Comparison of ENCODE assay signal across 9 cellular contexts in genomic region chr12:27627123-27627835, GRCh38.
DNase-seq lines count a peak whose midpoint lies in the region; ATAC-seq, FAIRE-seq and TF ChIP-seq lines count a peak whose summit lies in the region.
"Had no signal": no experiment of that assay in that cellular context is flagged by ENCODE, and none has a peak within 500 bp of the region (broad histone marks: within the 10 kb centered on the region; RNA-seq: fewer than 3 reads in every experiment).

No MANE protein-coding gene starts in this region.

- H3K9me3 Mint-ChIP-seq in activated CD4-positive, alpha-beta memory T cell treated with anti-CD3 and anti-CD28 coated beads, Interleukin-2, amount 10 ng/mL, durations not matched to agents 7 days and 5 days = no peaks in the 10 kb centered on the region
- H3K9me3 Mint-ChIP-seq: effector memory CD8-positive, alpha-beta T cell had no signal

- TSS peak; percentile 50 for BruUV-seq in endothelial cell of umbilical vein (replicated peaks; lab: Mats Ljungman, UMichigan)

- intact Hi-C loops in endothelial cell of umbilical vein (cut with micrococcal nuclease) = loop anchor here (1.0 kb wide), 1 partner anchor 103 kb away; the partner anchor contains the start of gene PPFIBP1
- intact Hi-C loops in stomach (cut with DNase I; ENCODE audit: low total_unique reads) = no loop called here

- H3K9me3 ChIP-seq in endothelial cell of umbilical vein (replicated peaks; ENCODE audit: control insufficient read depth, insufficient read depth, low read length) (no peaks in the 10 kb centered on the region), stomach (no peaks in the 10 kb centered on the region)
- H3K9me3 ChIP-seq: prostate gland had no signal

- WGBS in stomach, 5 donors = 60 to 72% (median 66%) methylated on average over 7 of the region's 7 CpGs

- peak; percentile 63 for FAIRE-seq in endothelial cell of umbilical vein (lab: Jason Lieb, UNC)

- CTCF ChIA-PET in endothelial cell of umbilical vein (lab: Charles Lee) = interaction anchor here (1.0 to 1.5 kb wide), 5 partner anchors 51 to 192 kb away, joined by 3 to 5 read pairs (median 3); no protein-coding TSS in a partner anchor
- CTCF ChIA-PET in activated CD4-positive, alpha-beta memory T cell treated with anti-CD3 and anti-CD28 coated beads, Interleukin-2, amount 10 ng/mL, durations not matched to agents 7 days and 5 days (lab: Charles Lee) = no interaction called here

- H3K4me1 Mint-ChIP-seq in activated CD4-positive, alpha-beta memory T cell treated with anti-CD3 and anti-CD28 coated beads, Interleukin-2, amount 10 ng/mL, durations not matched to agents 7 days and 5 days = peaks cover 7% of the 10 kb centered on the region

- TF ChIP-seq POLR2A in endothelial cell of umbilical vein (IDR thresholded peaks at IDR 0.05; ENCODE audit: low read depth, low read length) (no peak), stomach (IDR thresholded peaks at IDR 0.05) (no peak)

- dilution Hi-C loops in endothelial cell of umbilical vein (cut with MboI; ENCODE audit: extremely low pct_ligation_motif_present, low sequenced_read_pairs) = no loop called here

- no peak for TF ChIP-seq EP300 in stomach (IDR thresholded peaks at IDR 0.05)

- H3K79me2 ChIP-seq in endothelial cell of umbilical vein (ENCODE audit: control insufficient read depth, insufficient read depth, low read length) = peaks cover 73% of the 10 kb centered on the region

- no peaks in the 10 kb centered on the region for H4K20me1 ChIP-seq in endothelial cell of umbilical vein (replicated peaks; ENCODE audit: control insufficient read depth, extremely low read depth, insufficient read depth, low read length)

- no peaks in the 10 kb centered on the region for H3K36me3 Mint-ChIP-seq in activated CD4-positive, alpha-beta memory T cell treated with anti-CD3 and anti-CD28 coated beads, Interleukin-2, amount 10 ng/mL, durations not matched to agents 7 days and 5 days (ENCODE audit: low read depth)

- POLR2A ChIA-PET in endothelial cell of umbilical vein (lab: Charles Lee) = interaction anchor here (0.6 kb wide), 1 partner anchor 103 kb away, joined by 3 read pairs; the partner anchor contains the start of gene PPFIBP1
- POLR2A ChIA-PET in activated CD4-positive, alpha-beta memory T cell treated with anti-CD3 and anti-CD28 coated beads, Interleukin-2, amount 10 ng/mL, durations not matched to agents 7 days and 5 days (lab: Charles Lee) = no interaction called here

- peak overlapping the region; percentile 86 for H3K4me2 ChIP-seq in endothelial cell of umbilical vein (ENCODE audit: insufficient read depth, low read length)

- H3K4me1 ChIP-seq in endothelial cell of umbilical vein (ENCODE audit: control insufficient read depth, extremely low read depth, insufficient read depth, low read length) (peaks cover 83% of the 10 kb centered on the region), stomach (peaks cover 4 to 38% (median 27%) of the 10 kb centered on the region in 4 donors)
- H3K4me1 ChIP-seq: prostate gland had no signal

- H3K27ac Mint-ChIP-seq in activated CD4-positive, alpha-beta memory T cell treated with anti-CD3 and anti-CD28 coated beads, Interleukin-2, amount 10 ng/mL, durations not matched to agents 7 days and 5 days = no peak overlapping the region
- H3K27ac Mint-ChIP-seq: effector memory CD8-positive, alpha-beta T cell had no signal

- peaks cover 3% of the 10 kb centered on the region for H3K27me3 Mint-ChIP-seq in activated CD4-positive, alpha-beta memory T cell treated with anti-CD3 and anti-CD28 coated beads, Interleukin-2, amount 10 ng/mL, durations not matched to agents 7 days and 5 days

- H3K9me1 ChIP-seq in endothelial cell of umbilical vein (replicated peaks; ENCODE audit: control insufficient read depth, extremely low read depth, insufficient read depth, low read length) = no peaks in the 10 kb centered on the region

- H3K4me3 ChIP-seq in endothelial cell of umbilical vein (replicated peaks in 1 of 3; ENCODE audit: insufficient read depth in 1 of 3, low read depth in 1 of 3, low read length in 3 of 3) (peak overlapping the region in 1 of 3 experiments; percentile 27), stomach (no peak overlapping the region), H7 (ENCODE audit: insufficient read depth, low read depth, low read length) (no peak overlapping the region)
- H3K4me3 ChIP-seq: prostate gland had no signal

- peak overlapping the region; percentile 88 for H3K27ac ChIP-seq in endothelial cell of umbilical vein (ENCODE audit: insufficient read depth, low read depth, low read length)
- H3K27ac ChIP-seq in stomach = peak overlapping the region in 4 of 5 donors; percentile 4 to 62 (median 49)
- H3K27ac ChIP-seq: prostate gland had no signal

- H2AFZ ChIP-seq in endothelial cell of umbilical vein (ENCODE audit: low read depth, low read length) = no peak overlapping the region

- no peaks in the 10 kb centered on the region for H3K27me3 ChIP-seq in endothelial cell of umbilical vein (ENCODE audit: control insufficient read depth in 2 of 2, insufficient read depth in 2 of 2, low read length in 2 of 2)
- H3K27me3 ChIP-seq in stomach = no peaks in the 10 kb centered on the region
- no peaks in the 10 kb centered on the region for H3K27me3 ChIP-seq in H7 (ENCODE audit: control insufficient read depth, insufficient read depth, low read length)

- DNase-seq in M059J (ENCODE audit: low read depth) = peak; percentile 84
- peak; percentile 75 for DNase-seq in endothelial cell of umbilical vein (ENCODE audit: low read depth, low spot score)
- DNase-seq in stomach = no peak
- no peak for DNase-seq in activated CD4-positive, alpha-beta memory T cell treated with anti-CD3 and anti-CD28 coated beads, Interleukin-2, amount 10 ng/mL, durations not matched to agents 7 days and 5 days
- DNase-seq in NCI-H510A (lab: John Stamatoyannopoulos, UW) = no peak
- no peak for DNase-seq in H7
- DNase-seq: effector memory CD8-positive, alpha-beta T cell had no signal

- peak; percentile 80 for ATAC-seq in GM19395 (IDR thresholded peaks at IDR 0.05; ENCODE audit: unreplicated experiment)
- ATAC-seq: effector memory CD8-positive, alpha-beta T cell had no signal

- TF ChIP-seq CTCF in endothelial cell of umbilical vein (IDR thresholded peaks at IDR 0.05; ENCODE audit: extremely low read depth in 1 of 2, insufficient read depth in 1 of 2, low read depth in 1 of 2, low read length in 2 of 2) (no peak), stomach (IDR thresholded peaks at IDR 0.05) (no peak)

- H3K36me3 ChIP-seq in endothelial cell of umbilical vein (ENCODE audit: control insufficient read depth in 2 of 2, extremely low read depth in 1 of 2, insufficient read depth in 2 of 2, low read length in 2 of 2) = peaks cover 0 to 2% of the 10 kb centered on the region in 2 experiments
- H3K36me3 ChIP-seq in stomach = no peaks in the 10 kb centered on the region
- no peaks in the 10 kb centered on the region for H3K36me3 ChIP-seq in H7 (replicated peaks; ENCODE audit: control insufficient read depth, insufficient read depth, low read length)
- H3K36me3 ChIP-seq: prostate gland had no signal

- no peak overlapping the region for H3K4me3 Mint-ChIP-seq in activated CD4-positive, alpha-beta memory T cell treated with anti-CD3 and anti-CD28 coated beads, Interleukin-2, amount 10 ng/mL, durations not matched to agents 7 days and 5 days
- H3K4me3 Mint-ChIP-seq: effector memory CD8-positive, alpha-beta T cell had no signal

- peak overlapping the region; percentile 67 for H3K9ac ChIP-seq in endothelial cell of umbilical vein (replicated peaks; ENCODE audit: extremely low read depth, insufficient read depth, low read length)

TF ChIP-seq in endothelial cell of umbilical vein, 7 proteins besides CTCF, POLR2A, EP300 and RAD21:
- TF ChIP-seq POLR2AphosphoS5 (IDR thresholded peaks at IDR 0.05; ENCODE audit: insufficient read depth, low read depth, low read length) = no peak
- TF ChIP-seq FOS (IDR thresholded peaks at IDR 0.05; ENCODE audit: borderline replicate concordance, insufficient read depth, low read length) = peak; percentile 11

Comparison
In these comparisons a context has a peak if more than half of its experiments do, and no peak if none do; other contexts are left out.
1. DNase-seq: peak in M059J (single experiment) and endothelial cell of umbilical vein (single experiment); none in stomach (single experiment), activated CD4-positive, alpha-beta memory T cell treated with anti-CD3 and anti-CD28 coated beads, Interleukin-2, amount 10 ng/mL, durations not matched to agents 7 days and 5 days (single experiment), NCI-H510A (single experiment) and H7 (single experiment).